20 cellular contexts compared by ENCODE assay signal in genomic region chr2:234939576-234939975, GRCh38. TPM values are rescaled to one million over a fixed set of nuclear protein-coding genes. Genes with fewer than 3 reads are reported as not detected.
"Had no signal": no experiment of that assay in that cellular context is flagged by ENCODE, and none has a peak within 500 bp of the region (broad histone marks: within the 10 kb centered on the region; RNA-seq: fewer than 3 reads in every experiment).

No MANE protein-coding gene starts in this region.

- H3K4me3 ChIP-seq: coronary artery, right atrium auricular region, sigmoid colon, skin epidermis, stomach, thoracic aorta, transverse colon had no signal

- H3K4me1 Mint-ChIP-seq: endodermal cell; naive thymus-derived CD4-positive, alpha-beta T cell had no signal

- DNase-seq: effector CD4-positive, alpha-beta T cell; endodermal cell; erythroblast; foreskin keratinocyte; left colon; naive thymus-derived CD4-positive, alpha-beta T cell; nephron progenitor cell; posterior cingulate gyrus; sigmoid colon; stimulated activated CD4-positive, alpha-beta T cell treated with anti-CD3 and anti-CD28 coated beads, Interleukin-2, amount 100 ng/mL, for 24 hours; stimulated activated CD4-positive, alpha-beta T cell treated with anti-CD3 and anti-CD28 coated beads, Interleukin-4, amount 100 ng/mL, for 4 hours; stimulated activated naive CD4-positive, alpha-beta T cell; stomach; substantia nigra; transverse colon had no signal

- H3K27me3 ChIP-seq: right atrium auricular region, sigmoid colon, stomach, transverse colon had no signal

- ATAC-seq: foreskin keratinocyte; left colon; naive thymus-derived CD4-positive, alpha-beta T cell had no signal

- H3K4me1 ChIP-seq: foreskin keratinocyte, right atrium auricular region, sigmoid colon, stomach, transverse colon had no signal

- H3K27ac Mint-ChIP-seq: endodermal cell; naive thymus-derived CD4-positive, alpha-beta T cell; nephron progenitor cell had no signal

- H3K36me3 Mint-ChIP-seq: naive thymus-derived CD4-positive, alpha-beta T cell had no signal

- H3K4me3 Mint-ChIP-seq: endodermal cell; naive thymus-derived CD4-positive, alpha-beta T cell; nephron progenitor cell had no signal

- H3K9me3 ChIP-seq: neutrophil, sigmoid colon, thoracic aorta, transverse colon had no signal

- H3K36me3 ChIP-seq: neutrophil, right atrium auricular region, sigmoid colon, stomach, thoracic aorta, transverse colon had no signal

- H3K27ac ChIP-seq: coronary artery, foreskin keratinocyte, neutrophil, right atrium auricular region, sigmoid colon, skin epidermis, stomach, thoracic aorta, transverse colon had no signal

RNA-seq across cellular contexts. Expression of gene SH3BP4, which starts 12.2 kb away (rescaled TPM):
- polyA plus RNA-seq: naive thymus-derived CD4-positive, alpha-beta T cell had no signal
